ENCODE assay signal across 18 cellular contexts in the genomic region with DNA sequence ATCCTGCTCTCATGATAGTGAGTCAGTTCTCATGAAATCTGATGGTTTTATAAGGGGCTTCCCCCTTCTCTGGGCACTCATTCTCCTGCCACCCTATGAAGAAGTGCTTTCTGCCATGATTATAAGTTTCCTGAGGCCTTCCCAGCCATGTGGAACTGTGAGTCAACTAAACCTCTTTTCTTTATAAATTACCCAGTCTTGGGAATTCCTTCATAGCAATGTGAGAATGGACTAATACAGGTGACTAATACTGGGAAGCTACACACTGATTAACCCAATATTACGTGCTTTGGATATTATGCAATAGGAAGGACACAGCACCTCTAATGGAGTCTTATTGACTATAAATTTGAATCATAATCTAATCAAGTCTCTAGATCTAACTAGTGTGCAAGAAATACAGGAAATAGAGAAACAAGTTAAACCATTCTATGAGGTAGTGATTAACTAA.
DNase-seq lines count a peak whose midpoint lies in the region; ATAC-seq, FAIRE-seq and TF ChIP-seq lines count a peak whose summit lies in the region.
"Had no signal": no experiment of that assay in that cellular context is flagged by ENCODE, and none has a peak within 500 bp of the region (broad histone marks: within the 10 kb centered on the region; RNA-seq: fewer than 3 reads in every experiment).

No MANE protein-coding gene starts in this region.

- no peak for TF ChIP-seq CTCF in keratinocyte (optimal IDR thresholded peaks at IDR 0.05 in 1 of 3, IDR thresholded peaks at IDR 0.05 in 1 of 3, conservative IDR thresholded peaks at IDR 0.05 in 1 of 3; ENCODE audit: extremely low read depth in 1 of 3, insufficient read depth in 2 of 3, low read length in 3 of 3)
- no peak for TF ChIP-seq CTCF in progenitor cell of endocrine pancreas (IDR thresholded peaks at IDR 0.05; ENCODE audit: unreplicated experiment)
- TF ChIP-seq CTCF in Peyer's patch (IDR thresholded peaks at IDR 0.05): no peak

- no peaks in the 10 kb centered on the region for H4K20me1 ChIP-seq in keratinocyte (ENCODE audit: control insufficient read depth, extremely low read depth, insufficient read depth, low read length)

- in situ Hi-C loops in ACHN (cut with HindIII; ENCODE audit: low pct_ligation_motif_present, low pct_unique_long_range_greater_than_20kb, low sequenced_read_pairs): no loop called here

- H3K27ac Mint-ChIP-seq in progenitor cell of endocrine pancreas: no peak overlapping the region
- H3K27ac Mint-ChIP-seq: activated CD4-positive, alpha-beta T cell treated with anti-CD3 and anti-CD28 coated beads, Interleukin-2, amount 10 ng/mL, durations not matched to agents 7 days and 5 days; T-helper 1 cell treated with Interleukin-12 subunit alpha and Interleukin-12 subunit beta and Interleukin-4 antibody, amounts not matched to agents 30 μg/mL and 1 μg/mL, for 36 hours had no signal

- dilution Hi-C loops in keratinocyte (cut with MboI; ENCODE audit: extremely low pct_ligation_motif_present, low sequenced_read_pairs): no loop called here

- H3K36me3 Mint-ChIP-seq in progenitor cell of endocrine pancreas (ENCODE audit: insufficient read depth): no peaks in the 10 kb centered on the region

- H3K4me2 ChIP-seq in keratinocyte (ENCODE audit: control insufficient read depth, extremely low read depth, insufficient read depth, low read depth, low read length): peak overlapping the region; percentile 83

- peak; percentile 87 for DNase-seq in ACHN
- DNase-seq in HTR-8/SVneo (ENCODE audit: insufficient read length, low spot score): peak; percentile 13
- peak; percentile 31 for DNase-seq in astrocyte of the hippocampus (ENCODE audit: low read depth, low spot score)
- DNase-seq in keratinocyte (ENCODE audit: low read depth, low spot score): peak; percentile 87
- no peak for DNase-seq in progenitor cell of endocrine pancreas (ENCODE audit: low spot score, unreplicated experiment)
- DNase-seq in Peyer's patch: no peak
- DNase-seq in foreskin melanocyte: no peak
- DNase-seq: activated CD4-positive, alpha-beta T cell treated with anti-CD3 and anti-CD28 coated beads, Interleukin-2, amount 10 ng/mL, durations not matched to agents 7 days and 5 days; AML-193; DMS79 treated with DMSO at 0.1 percent for 48 hours; hippocampal formation; NCI-H1048; NCI-H345 had no signal

- no peaks in the 10 kb centered on the region for H3K27me3 Mint-ChIP-seq in progenitor cell of endocrine pancreas

- no peaks in the 10 kb centered on the region for H3K9me1 ChIP-seq in keratinocyte (ENCODE audit: control insufficient read depth, extremely low read depth, insufficient read depth, low read length)

- H3K36me3 ChIP-seq in keratinocyte (ENCODE audit: control insufficient read depth in 2 of 2, extremely low read depth in 1 of 2, insufficient read depth in 2 of 2, low read length in 2 of 2) (no peaks in the 10 kb centered on the region), Peyer's patch (no peaks in the 10 kb centered on the region)
- H3K36me3 ChIP-seq: tibial nerve had no signal

- H3K4me1 ChIP-seq in keratinocyte (ENCODE audit: control insufficient read depth, extremely low read depth, insufficient read depth, low read length): peaks cover 24% of the 10 kb centered on the region
- no peaks in the 10 kb centered on the region for H3K4me1 ChIP-seq in Peyer's patch
- H3K4me1 ChIP-seq: tibial nerve had no signal

- no peaks in the 10 kb centered on the region for H3K79me2 ChIP-seq in keratinocyte (ENCODE audit: control insufficient read depth, insufficient read depth, low read length)

- H3K4me1 Mint-ChIP-seq in progenitor cell of endocrine pancreas (ENCODE audit: low read depth): peaks cover 8% of the 10 kb centered on the region
- H3K4me1 Mint-ChIP-seq: activated CD4-positive, alpha-beta T cell treated with anti-CD3 and anti-CD28 coated beads, Interleukin-2, amount 10 ng/mL, durations not matched to agents 7 days and 5 days had no signal

- H2AFZ ChIP-seq in keratinocyte (ENCODE audit: control insufficient read depth, low read length): peak overlapping the region; percentile 29

- peak overlapping the region in 1 of 3 experiments; percentile 1 for H3K4me3 ChIP-seq in keratinocyte (ENCODE audit: control insufficient read depth in 2 of 3, extremely low read depth in 1 of 3, insufficient read depth in 2 of 3, low read depth in 1 of 3, low read length in 3 of 3)
- no peak overlapping the region for H3K4me3 ChIP-seq in Peyer's patch
- H3K4me3 ChIP-seq: tibial nerve had no signal

- H3K9ac ChIP-seq in keratinocyte (ENCODE audit: control insufficient read depth, extremely low read depth, insufficient read depth, low read length): peak overlapping the region; percentile 41

- H3K4me3 Mint-ChIP-seq in progenitor cell of endocrine pancreas (ENCODE audit: low read depth): no peak overlapping the region
- H3K4me3 Mint-ChIP-seq: activated CD4-positive, alpha-beta T cell treated with anti-CD3 and anti-CD28 coated beads, Interleukin-2, amount 10 ng/mL, durations not matched to agents 7 days and 5 days; T-helper 1 cell treated with Interleukin-12 subunit alpha and Interleukin-12 subunit beta and Interleukin-4 antibody, amounts not matched to agents 30 μg/mL and 1 μg/mL, for 36 hours had no signal

- no peak for TF ChIP-seq POLR2A in Peyer's patch (IDR thresholded peaks at IDR 0.05)

- no peaks in the 10 kb centered on the region for H3K9me3 ChIP-seq in keratinocyte (ENCODE audit: control insufficient read depth, low read depth, low read length)
- H3K9me3 ChIP-seq in Peyer's patch: no peaks in the 10 kb centered on the region
- H3K9me3 ChIP-seq: tibial nerve had no signal

- no peaks in the 10 kb centered on the region for H3K27me3 ChIP-seq in keratinocyte (ENCODE audit: control insufficient read depth, extremely low read depth, insufficient read depth, low read length)
- H3K27me3 ChIP-seq in Peyer's patch: no peaks in the 10 kb centered on the region
- H3K27me3 ChIP-seq: tibial nerve had no signal

- no peak for ATAC-seq in GM21717 (IDR thresholded peaks at IDR 0.05; ENCODE audit: unreplicated experiment)

- no peaks in the 10 kb centered on the region for H3K9me3 Mint-ChIP-seq in progenitor cell of endocrine pancreas (ENCODE audit: low read depth)
- H3K9me3 Mint-ChIP-seq: activated CD4-positive, alpha-beta T cell treated with anti-CD3 and anti-CD28 coated beads, Interleukin-2, amount 10 ng/mL, durations not matched to agents 7 days and 5 days; T-helper 1 cell treated with Interleukin-12 subunit alpha and Interleukin-12 subunit beta and Interleukin-4 antibody, amounts not matched to agents 30 μg/mL and 1 μg/mL, for 36 hours had no signal

- FAIRE-seq in HTR-8/SVneo (lab: Jason Lieb, UNC) (no peak), keratinocyte (lab: Jason Lieb, UNC) (peak; percentile 29)
- FAIRE-seq: GM12892, GM19239 had no signal

- H3K27ac ChIP-seq in keratinocyte (ENCODE audit: control insufficient read depth, insufficient read depth, low read length): peak overlapping the region; percentile 98
- H3K27ac ChIP-seq in Peyer's patch: no peak overlapping the region
- H3K27ac ChIP-seq: tibial nerve had no signal

Comparison
In these comparisons a context has a peak if more than half of its experiments do, and no peak if none do; other contexts are left out.
1. DNase-seq: peak in ACHN (single experiment), HTR-8/SVneo (single experiment), astrocyte of the hippocampus (single experiment) and keratinocyte (single experiment); none in progenitor cell of endocrine pancreas (single experiment), Peyer's patch (0 of 3) and foreskin melanocyte (single experiment).